8 cellular contexts compared by ENCODE assay signal in genomic region chr16:14486520-14487303, GRCh38.
DNase-seq lines count a peak whose midpoint lies in the region; ATAC-seq and TF ChIP-seq lines count a peak whose summit lies in the region.

No MANE protein-coding gene starts in this region.

- WGBS in hepatocyte (ENCODE audit: low lambda C conversion rate, missing lambda C conversion rate), result 25% methylated on average over 20 of the region's 20 CpGs
- WGBS in sigmoid colon, 2 donors, result 24 to 49% methylated on average over 20 of the region's 20 CpGs

- H3K4me1 ChIP-seq in hepatocyte (ENCODE audit: insufficient read depth), result peaks cover 32% of the 10 kb centered on the region
- peaks cover 0 to 22% (median 19%) of the 10 kb centered on the region in 4 donors for H3K4me1 ChIP-seq in sigmoid colon

- no peaks in the 10 kb centered on the region for H3K27me3 ChIP-seq in hepatocyte
- no peaks in the 10 kb centered on the region for H3K27me3 ChIP-seq in sigmoid colon

- H3K4me1 Mint-ChIP-seq in brain, result peaks cover 51% of the 10 kb centered on the region

- no peak overlapping the region for H2AFZ ChIP-seq in hepatocyte

- H3K79me2 ChIP-seq in hepatocyte, result peaks cover 8% of the 10 kb centered on the region

- intact Hi-C loops in sigmoid colon (cut with DNase I), result loop anchor here (2.0 to 5.0 kb wide), 2 partner anchors 68 to 124 kb away; no protein-coding TSS in a partner anchor

- H4K20me1 ChIP-seq in hepatocyte (ENCODE audit: insufficient read depth, poor library complexity, severe bottlenecking), result no peaks in the 10 kb centered on the region

- H3K9me3 ChIP-seq in hepatocyte (ENCODE audit: low read depth) (no peaks in the 10 kb centered on the region), sigmoid colon (no peaks in the 10 kb centered on the region)

- H3K4me3 Mint-ChIP-seq in brain, result peak overlapping the region; percentile 45 to 65 (median 62)

- peak overlapping the region; percentile 69 for H3K4me2 ChIP-seq in hepatocyte

- H3K27ac ChIP-seq in hepatocyte (peak overlapping the region; percentile 64), sigmoid colon (peak overlapping the region; percentile 75 to 79 (median 78))

- H3K9me3 Mint-ChIP-seq in brain, result peaks cover 0 to 6% (median 0%) of the 10 kb centered on the region in 5 experiments

- DNase-seq in Caki2 (ENCODE audit: low read depth) (peak; percentile 87), NCI-H2081 treated with DMSO at 0.1 percent for 48 hours (lab: John Stamatoyannopoulos, UW) (peak; percentile 32), hepatocyte (ENCODE audit: low spot score) (peak; percentile 92), sigmoid colon (peak; percentile 94), NCI-H526 treated with DMSO at 0.1 percent for 48 hours (lab: John Stamatoyannopoulos, UW) (no peak)
- DNase-seq in stimulated activated CD8-positive, alpha-beta memory T cell treated with anti-CD3 and anti-CD28 coated beads, Interleukin-4, amount 100 ng/mL, for 48 hours, result no peak

- ATAC-seq in HG02623 (IDR thresholded peaks at IDR 0.05; ENCODE audit: unreplicated experiment), result no peak

- H3K27ac Mint-ChIP-seq in brain, result peak overlapping the region; percentile 36 to 92 (median 83)

- peaks cover 11% of the 10 kb centered on the region for H3K36me3 Mint-ChIP-seq in brain

- no peak for TF ChIP-seq POLR2A in sigmoid colon (IDR thresholded peaks at IDR 0.05)

- in situ Hi-C loops in Caki2 (cut with HindIII; ENCODE audit: low pct_unique_long_range_greater_than_20kb, low sequenced_read_pairs), result no loop called here

- H3K27me3 Mint-ChIP-seq in brain, result peaks cover 4% of the 10 kb centered on the region

- TF ChIP-seq CTCF in brain (conservative IDR thresholded peaks at IDR 0.05) (no peak), hepatocyte (IDR thresholded peaks at IDR 0.05; ENCODE audit: poor library complexity) (no peak), sigmoid colon (IDR thresholded peaks at IDR 0.05) (no peak)

- H3K4me3 ChIP-seq in hepatocyte (no peak overlapping the region), sigmoid colon (peak overlapping the region; percentile 6 to 41 (median 34))

- TF ChIP-seq EP300 in sigmoid colon (IDR thresholded peaks at IDR 0.05), result peak in 2 of 4 donors; percentile 38 to 46

- H3K9me2 ChIP-seq in hepatocyte (replicated peaks; ENCODE audit: insufficient read depth), result no peaks in the 10 kb centered on the region

- H3K36me3 ChIP-seq in hepatocyte (replicated peaks; ENCODE audit: insufficient read depth, low read depth) (no peaks in the 10 kb centered on the region), sigmoid colon (peaks cover 0 to 9% (median 0%) of the 10 kb centered on the region in 4 donors)

Comparison
In these comparisons a context has a peak if more than half of its experiments do, and no peak if none do; other contexts are left out.
1. DNase-seq: peak in Caki2 (single experiment), NCI-H2081 treated with DMSO at 0.1 percent for 48 hours (single experiment), hepatocyte (single experiment) and sigmoid colon (single experiment); none in stimulated activated CD8-positive, alpha-beta memory T cell treated with anti-CD3 and anti-CD28 coated beads, Interleukin-4, amount 100 ng/mL, for 48 hours (single experiment) and NCI-H526 treated with DMSO at 0.1 percent for 48 hours (single experiment).